ENCODE assay signal across 8 cellular contexts in genomic region chr3:49021813-49022720, GRCh38. TPM values are rescaled to one million over a fixed set of nuclear protein-coding genes. Genes with fewer than 3 reads are reported as not detected.
A peak's percentile ranks its signal among the peaks of the same experiment; 100 is the strongest.
DNase-seq lines count a peak whose midpoint lies in the region; ATAC-seq and TF ChIP-seq lines count a peak whose summit lies in the region.

Gene NDUFAF3 (plus strand): TSS chr3:49022121. CDS start chr3:49022145, 24 bp downstream.

- peak within 1 kb of the TSS; percentile 88 for H3K4me3 ChIP-seq in BJ (ENCODE audit: low read depth, low read length)

- no peaks in the 10 kb centered on the region for H3K27me3 ChIP-seq in BJ (ENCODE audit: control insufficient read depth, insufficient read depth, low read length)

- peak; percentile 97 for TF ChIP-seq CTCF in BJ (IDR thresholded peaks at IDR 0.05; ENCODE audit: insufficient read depth, low read depth, low read length)

- ATAC-seq in GM19043 (IDR thresholded peaks at IDR 0.05; ENCODE audit: low read depth, unreplicated experiment) = peak; percentile 52
- ATAC-seq in HG03354 (IDR thresholded peaks at IDR 0.05; ENCODE audit: poor library complexity, severe bottlenecking, unreplicated experiment) = peak; percentile 67

- DNase-seq in BJ (ENCODE audit: low read depth) (peak; percentile 51), NCI-H510A (lab: John Stamatoyannopoulos, UW) (peak; percentile 91), left kidney (ENCODE audit: low read depth, low spot score) (peak; percentile 97)
- DNase-seq in activated CD4-positive, alpha-beta T cell treated with anti-CD3 and anti-CD28 coated beads for 4 hours = peak; percentile 88 to 90
- peak; percentile 95 for DNase-seq in stimulated activated CD4-positive, alpha-beta T cell treated with anti-CD3 and anti-CD28 coated beads, Interleukin-2, amount 100 ng/mL, for 24 hours

- CTCF ChIA-PET in BJ (lab: Yijun Ruan, JAX) = interaction anchor here (0.6 to 6.6 kb wide), 16 partner anchors 8 to 195 kb away, joined by 3 to 60 read pairs (median 3); partner anchors contain the start of genes KLHDC8B, LAMB2, P4HTM and QRICH1

- POLR2A ChIA-PET in BJ (lab: Charles Lee) = interaction anchor here (0.8 to 1.5 kb wide), 3 partner anchors 7 to 15 kb away, joined by 3 to 7 read pairs (median 3); partner anchors contain the start of genes IMPDH2 and WDR6

- H3K27ac ChIP-seq in cingulate gyrus (ENCODE audit: low read depth, low read length) = peak within 1 kb of the TSS; percentile 98

- peaks cover 28% of the 10 kb centered on the region for H3K36me3 ChIP-seq in BJ (ENCODE audit: control insufficient read depth, insufficient read depth, low read length)

RNA-seq across cellular contexts. Expression of gene NDUFAF3, which starts in this region (rescaled TPM):
- 65.1 and 89.5 TPM in 2 replicates for polyA plus RNA-seq in BJ (2011; rRNA removed)
- polyA minus RNA-seq in BJ (2011; rRNA and poly(A)+ RNA removed) = 60.8 and 71.1 TPM in 2 replicates

Comparison
In these comparisons a context has a peak if more than half of its experiments do, and no peak if none do; other contexts are left out.
1. Peak in every context shown above with its lines: DNase-seq, ATAC-seq, H3K4me3 ChIP-seq and H3K27ac ChIP-seq.